In genomic region chr9:129968690-129969485, GRCh38 we compare ENCODE assay signal across 8 cellular contexts.
A peak's percentile ranks its signal among the peaks of the same experiment; 100 is the strongest.
DNase-seq lines count a peak whose midpoint lies in the region; ATAC-seq and TF ChIP-seq lines count a peak whose summit lies in the region.

No MANE protein-coding gene starts in this region.

- peaks cover 18% of the 10 kb centered on the region for H3K4me1 ChIP-seq in RWPE2 (ENCODE audit: insufficient read depth, poor library complexity, severe bottlenecking)

- no peak overlapping the region for H3K4me3 ChIP-seq in RWPE2 (ENCODE audit: severe bottlenecking)

- H3K27ac ChIP-seq in RWPE2 (ENCODE audit: poor library complexity, severe bottlenecking), result no peak overlapping the region

- H3K27me3 ChIP-seq in RWPE2 (ENCODE audit: insufficient read depth, poor library complexity, severe bottlenecking), result no peaks in the 10 kb centered on the region

- DNase-seq in ELR (ENCODE audit: low read depth), result peak; percentile 90
- no peak for DNase-seq in RWPE2 (ENCODE audit: low spot score)
- DNase-seq in sciatic nerve (ENCODE audit: low spot score), result no peak
- DNase-seq in posterior cingulate gyrus, result no peak
- DNase-seq in NCI-H2171 treated with DMSO at 0.1 percent for 48 hours (lab: John Stamatoyannopoulos, UW), result no peak

- peak; percentile 89 for ATAC-seq in RWPE2 (ENCODE audit: low read depth)
- peak; percentile 45 for ATAC-seq in esophagus mucosa
- ATAC-seq in sciatic nerve, result peak; percentile 78
- ATAC-seq in GM19351 (IDR thresholded peaks at IDR 0.05; ENCODE audit: unreplicated experiment), result no peak
- no peak for ATAC-seq in GM21515 (IDR thresholded peaks at IDR 0.05; ENCODE audit: unreplicated experiment)

- no peak for TF ChIP-seq CTCF in RWPE2 (IDR thresholded peaks at IDR 0.05; ENCODE audit: poor library complexity, severe bottlenecking)

- no peaks in the 10 kb centered on the region for H3K36me3 ChIP-seq in RWPE2 (ENCODE audit: low read depth)

- no peaks in the 10 kb centered on the region for H3K9me3 ChIP-seq in RWPE2 (ENCODE audit: severe bottlenecking)

- intact Hi-C loops in sciatic nerve (cut with DNase I), result no loop called here
- intact Hi-C loops in posterior cingulate gyrus (cut with DNase I), result loop anchor here (10.0 kb wide), 1 partner anchor 76 kb away; the partner anchor contains the start of gene FNBP1

Comparison
In these comparisons a context has a peak if more than half of its experiments do, and no peak if none do; other contexts are left out.
1. ATAC-seq: peak in RWPE2 (single experiment), esophagus mucosa (single experiment) and sciatic nerve (single experiment); none in GM19351 (single experiment) and GM21515 (single experiment).